15 cellular contexts compared by ENCODE assay signal in the genomic region with DNA sequence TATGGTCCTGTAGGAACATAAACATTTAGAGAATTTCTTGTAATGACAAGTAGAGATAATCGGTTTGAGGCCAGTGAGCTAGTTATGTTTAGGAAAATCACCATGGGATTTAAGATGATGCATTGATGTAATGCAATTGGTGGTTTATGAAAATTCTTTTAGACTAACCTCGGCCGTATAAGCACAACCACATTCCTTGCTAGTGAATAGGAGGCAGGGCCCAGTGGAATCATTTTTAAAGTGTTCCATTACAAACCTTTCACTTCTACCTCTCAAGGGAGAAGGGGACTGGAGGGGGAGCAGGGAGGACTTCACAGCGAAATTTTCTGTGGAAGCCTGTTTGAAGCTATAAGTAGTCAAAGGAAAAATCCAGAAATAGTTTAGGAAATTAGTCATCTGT.
DNase-seq lines count a peak whose midpoint lies in the region; TF ChIP-seq lines count a peak whose summit lies in the region.
"Had no signal": no experiment of that assay in that cellular context is flagged by ENCODE, and none has a peak within 500 bp of the region (broad histone marks: within the 10 kb centered on the region; RNA-seq: fewer than 3 reads in every experiment).

No MANE protein-coding gene starts in this region.

- H2BK5ac ChIP-seq in mesenchymal stem cell (ENCODE audit: low read depth, low read length, poor library complexity, severe bottlenecking): no peak overlapping the region

- WGBS in mesenchymal stem cell: 10% methylated on average over 2 of the region's 4 CpGs

- H3K9me3 Mint-ChIP-seq in endothelial cell (ENCODE audit: unreplicated experiment): no peaks in the 10 kb centered on the region
- H3K9me3 Mint-ChIP-seq: natural killer cell had no signal

- H3K27me3 ChIP-seq in AG04450 (ENCODE audit: control insufficient read depth, insufficient read depth, low read length) (no peaks in the 10 kb centered on the region), brain microvascular endothelial cell (replicated peaks) (no peaks in the 10 kb centered on the region), mesenchymal stem cell (ENCODE audit: control insufficient read depth in 1 of 2, insufficient read depth in 1 of 2, low read length in 2 of 2) (no peaks in the 10 kb centered on the region)

- H3K27ac ChIP-seq in AG04450 (ENCODE audit: low read depth, low read length) (peak overlapping the region; percentile 87), brain microvascular endothelial cell (peak overlapping the region; percentile 97), mesenchymal stem cell (ENCODE audit: low read length, poor library complexity, severe bottlenecking) (peak overlapping the region; percentile 82)
- H3K27ac ChIP-seq: C4-2B had no signal

- TF ChIP-seq CTCF in AG04450 (IDR thresholded peaks at IDR 0.05; ENCODE audit: low read depth, low read length) (no peak), brain microvascular endothelial cell (IDR thresholded peaks at IDR 0.05; ENCODE audit: low read depth, low read length, missing control alignments) (no peak), endothelial cell (IDR thresholded peaks at IDR 0.05; ENCODE audit: unreplicated experiment) (no peak)

- no peak overlapping the region for H2AFZ ChIP-seq in mesenchymal stem cell (ENCODE audit: low read depth, low read length)

- peak overlapping the region; percentile 87 for H3K9ac ChIP-seq in mesenchymal stem cell (ENCODE audit: low read length)

- H2BK120ac ChIP-seq in mesenchymal stem cell (ENCODE audit: low read depth, low read length): no peak overlapping the region

- DNase-seq in AG04450 (ENCODE audit: low read depth, low spot score) (peak; percentile 90), LHCN-M2 (ENCODE audit: low read depth) (peak; percentile 84), brain microvascular endothelial cell (peak; percentile 94), mesenchymal stem cell (peak; percentile 98), COR-L47 (lab: John Stamatoyannopoulos, UW) (no peak), endothelial cell (ENCODE audit: low spot score) (no peak), medulla oblongata (ENCODE audit: extremely low spot score) (no peak), SHP77 treated with DMSO at 0.1 percent for 48 hours (lab: John Stamatoyannopoulos, UW) (no peak)
- DNase-seq: activated CD4-positive, alpha-beta T cell treated with anti-CD3 and anti-CD28 coated beads for 4 hours; activated gamma-delta T cell treated with Interleukin-2 at 50 U/mL for 16 hours; cortex of kidney; KG1; natural killer cell; NCI-H2227 treated with DMSO at 0.1 percent for 48 hours had no signal

- peaks cover 1% of the 10 kb centered on the region for H3K27me3 Mint-ChIP-seq in endothelial cell (ENCODE audit: unreplicated experiment)

- H3K36me3 ChIP-seq in brain microvascular endothelial cell (replicated peaks): no peaks in the 10 kb centered on the region
- H3K36me3 ChIP-seq in mesenchymal stem cell (ENCODE audit: control insufficient read depth in 1 of 2, insufficient read depth in 2 of 2, low read depth in 1 of 2, low read length in 2 of 2): no peaks in the 10 kb centered on the region

- POLR2A ChIA-PET in AG04450 (lab: Yijun Ruan, JAX): interaction anchor here (0.7 to 1.6 kb wide), 3 partner anchors 19 to 72 kb away, joined by 4 to 6 read pairs (median 5); partner anchors contain the start of gene NFIL3

- H3K27ac Mint-ChIP-seq in endothelial cell (ENCODE audit: unreplicated experiment): no peak overlapping the region
- H3K27ac Mint-ChIP-seq: natural killer cell had no signal

- H4K91ac ChIP-seq in mesenchymal stem cell (ENCODE audit: low read length): no peak overlapping the region

- no peak overlapping the region for H4K8ac ChIP-seq in mesenchymal stem cell (ENCODE audit: low read length)

- H3K18ac ChIP-seq in mesenchymal stem cell (ENCODE audit: low read depth in 1 of 2, low read length in 2 of 2): no peak overlapping the region

- H3K4me1 Mint-ChIP-seq in endothelial cell (ENCODE audit: unreplicated experiment): peaks cover 15% of the 10 kb centered on the region
- H3K4me1 Mint-ChIP-seq: natural killer cell had no signal

- H3K14ac ChIP-seq in mesenchymal stem cell (ENCODE audit: low read length in 2 of 2): no peak overlapping the region

- H3K4me1 ChIP-seq in mesenchymal stem cell (ENCODE audit: control insufficient read depth, insufficient read depth, low read depth, low read length): peaks cover 10% of the 10 kb centered on the region

- in situ Hi-C loops in brain microvascular endothelial cell (cut with HindIII; ENCODE audit: low pct_ligation_motif_present, low sequenced_read_pairs): no loop called here

- H3K4me2 ChIP-seq in mesenchymal stem cell (ENCODE audit: low read length, poor library complexity, severe bottlenecking): no peak overlapping the region

- no peaks in the 10 kb centered on the region for H3K36me3 Mint-ChIP-seq in endothelial cell (ENCODE audit: low read depth, unreplicated experiment)
- H3K36me3 Mint-ChIP-seq: natural killer cell had no signal

- H2BK12ac ChIP-seq in mesenchymal stem cell (ENCODE audit: low read length in 2 of 2): no peak overlapping the region

- no peak overlapping the region for H2BK15ac ChIP-seq in mesenchymal stem cell (ENCODE audit: low read depth, poor library complexity, severe bottlenecking)

- no peak overlapping the region for H3K4ac ChIP-seq in mesenchymal stem cell (ENCODE audit: low read depth in 1 of 2, low read length in 2 of 2)

- no peak overlapping the region for H3K23ac ChIP-seq in mesenchymal stem cell (ENCODE audit: low read length in 2 of 2)

- H3K9me3 ChIP-seq in AG04450 (ENCODE audit: control insufficient read depth, insufficient read depth, low read length) (no peaks in the 10 kb centered on the region; the same call in 1 of the 2 replicates), mesenchymal stem cell (ENCODE audit: control insufficient read depth, low read length) (no peaks in the 10 kb centered on the region)

- H3K4me3 ChIP-seq in AG04450 (ENCODE audit: low read depth, low read length) (0 out of 2 replicates have a peak overlapping the region, but pooled peaks have one; percentile 17), brain microvascular endothelial cell (ENCODE audit: low read depth, low read length) (no peak overlapping the region), mesenchymal stem cell (ENCODE audit: insufficient read depth in 1 of 2, low read depth in 1 of 2, low read length in 2 of 2) (no peak overlapping the region)

- CTCF ChIA-PET in AG04450 (lab: Charles Lee): interaction anchor here (0.7 to 1.0 kb wide), 2 partner anchors 230 to 581 kb away, joined by 3 read pairs; no protein-coding TSS in a partner anchor

- no peak overlapping the region for H3K4me3 Mint-ChIP-seq in endothelial cell (ENCODE audit: unreplicated experiment)
- H3K4me3 Mint-ChIP-seq: natural killer cell had no signal

- no peaks in the 10 kb centered on the region for H3K79me1 ChIP-seq in mesenchymal stem cell (replicated peaks; ENCODE audit: low read length, poor library complexity, severe bottlenecking)

- H2AK5ac ChIP-seq in mesenchymal stem cell (ENCODE audit: low read length, severe bottlenecking): no peak overlapping the region

Comparison
In these comparisons a context has a peak if more than half of its experiments do, and no peak if none do; other contexts are left out.
1. DNase-seq: peak in AG04450 (single experiment), LHCN-M2 (single experiment), brain microvascular endothelial cell (single experiment) and mesenchymal stem cell (single experiment); none in COR-L47 (single experiment), endothelial cell (single experiment), medulla oblongata (single experiment) and SHP77 treated with DMSO at 0.1 percent for 48 hours (single experiment).
2. Peak in every context shown above with its lines, with median percentiles within 50 percentile points of each other: H3K27ac ChIP-seq.